In genomic region chr14:68801631-68802030, GRCh38 we compare ENCODE assay signal across 1 cellular context.
TF ChIP-seq lines count a peak whose summit lies in the region.

No MANE protein-coding gene starts in this region.

TF ChIP-seq in HepG2, 621 proteins besides CTCF, POLR2A, EP300 and RAD21 (continued from another document):
- TF ChIP-seq PRDM15 (CRISPR knock-in tag; IDR thresholded peaks at IDR 0.05) (no peak), ATF7-NPFF (CRISPR knock-in tag; IDR thresholded peaks at IDR 0.05; ENCODE audit: low read depth) (no peak), SMARCE1 (IDR thresholded peaks at IDR 0.05; ENCODE audit: borderline replicate concordance) (no peak), RFX5 (IDR thresholded peaks at IDR 0.05; ENCODE audit: low read depth, low read length) (no peak)
